In genomic region chr16:71894921-71895678, GRCh38 we compare ENCODE assay signal across 8 cellular contexts. TPM values are rescaled to one million over a fixed set of nuclear protein-coding genes. Genes with fewer than 3 reads are reported as not detected.
DNase-seq lines count a peak whose midpoint lies in the region; ATAC-seq and TF ChIP-seq lines count a peak whose summit lies in the region.

IST1 (plus strand) TSS chr16:71895531; CDS start chr16:71915641, 20,110 bp downstream.

- no peak for TF ChIP-seq CTCF in SU-DHL-6 (IDR thresholded peaks at IDR 0.05; ENCODE audit: insufficient read depth, low read length, poor library complexity, severe bottlenecking)
- TF ChIP-seq CTCF in parathyroid adenoma (IDR thresholded peaks at IDR 0.05), result peak; percentile 11
- peak in 2 of 5 experiments; percentile 27 to 30 for TF ChIP-seq CTCF in tibial nerve (IDR thresholded peaks at IDR 0.05)

- TF ChIP-seq POLR2A in GM10847 (IDR thresholded peaks at IDR 0.05; ENCODE audit: extremely low read depth, insufficient read length), result peak; percentile 70
- TF ChIP-seq POLR2A in tibial nerve (IDR thresholded peaks at IDR 0.05), result peak; percentile 82 to 94

- H3K4me1 ChIP-seq in parathyroid adenoma (no peaks in the 10 kb centered on the region), tibial nerve (peaks cover 0 to 42% (median 20%) of the 10 kb centered on the region in 4 donors)

- DNase-seq in NCI-H1105 (lab: John Stamatoyannopoulos, UW) (peak; percentile 89), Right ventricle myocardium inferior (ENCODE audit: missing footprints) (peak; percentile 99), tibial nerve (ENCODE audit: low spot score in 2 of 2) (peak; percentile 96)
- DNase-seq in activated naive CD8-positive, alpha-beta T cell treated with anti-CD3 and anti-CD28 coated beads, Interleukin-2, amount 50 U/mL, for 16 hours (ENCODE audit: low read depth, low spot score), result peak; percentile 96

- peak; percentile 83 to 98 for TF ChIP-seq EP300 in tibial nerve (IDR thresholded peaks at IDR 0.05)

- peaks cover 19% of the 10 kb centered on the region; the same call in 1 of the 2 replicates for H4K20me1 ChIP-seq in SU-DHL-6 (ENCODE audit: low read depth, low read length)

- peak within 1 kb of the TSS; percentile 100 for H3K4me2 ChIP-seq in SU-DHL-6 (ENCODE audit: low read depth, low read length, poor library complexity, severe bottlenecking)
- H3K4me2 ChIP-seq in parathyroid adenoma (ENCODE audit: low read length), result peak within 1 kb of the TSS; percentile 97

- peak within 1 kb of the TSS; percentile 83 for H2AFZ ChIP-seq in SU-DHL-6 (ENCODE audit: low read depth, low read length, severe bottlenecking)
- H2AFZ ChIP-seq in parathyroid adenoma, result peak within 1 kb of the TSS; percentile 88

- ATAC-seq in HG02623 (IDR thresholded peaks at IDR 0.05; ENCODE audit: unreplicated experiment) (peak; percentile 75), Right ventricle myocardium inferior (peak; percentile 98)

- H3K9me3 ChIP-seq in SU-DHL-6 (ENCODE audit: insufficient read depth, low read length) (no peaks in the 10 kb centered on the region), parathyroid adenoma (ENCODE audit: control insufficient read depth, low read length) (no peaks in the 10 kb centered on the region), tibial nerve (no peaks in the 10 kb centered on the region)

- H3K79me2 ChIP-seq in SU-DHL-6 (ENCODE audit: insufficient read depth, low read length), result peaks cover 48% of the 10 kb centered on the region
- H3K79me2 ChIP-seq in parathyroid adenoma, result peaks cover 39% of the 10 kb centered on the region

- H3K27me3 ChIP-seq in SU-DHL-6 (ENCODE audit: low read length) (no peaks in the 10 kb centered on the region), parathyroid adenoma (ENCODE audit: control insufficient read depth, insufficient read depth, low read length) (no peaks in the 10 kb centered on the region), tibial nerve (no peaks in the 10 kb centered on the region)

- intact Hi-C loops in Right ventricle myocardium inferior (cut with DNase I), result loop anchor here (1.0 to 5.0 kb wide), 2 partner anchors 87 to 112 kb away; partner anchors contain the start of genes AP1G1 and DHODH

- H3K36me3 ChIP-seq in SU-DHL-6 (ENCODE audit: low read length) (0 out of 2 replicates have a peak, but pooled peaks cover 2% of the 10 kb centered on the region), parathyroid adenoma (ENCODE audit: control insufficient read depth, insufficient read depth, low read length) (no peaks in the 10 kb centered on the region), tibial nerve (no peaks in the 10 kb centered on the region)

- H3F3A ChIP-seq in SU-DHL-6 (ENCODE audit: insufficient read depth), result peaks cover 26% of the 10 kb centered on the region

- H3K9ac ChIP-seq in SU-DHL-6 (ENCODE audit: low read length) (peak within 1 kb of the TSS; percentile 91), parathyroid adenoma (peak within 1 kb of the TSS; percentile 98)

- no peaks in the 10 kb centered on the region for H3K9me2 ChIP-seq in SU-DHL-6 (replicated peaks; ENCODE audit: insufficient read depth, low read length)

- H3K4me3 ChIP-seq in SU-DHL-6 (ENCODE audit: insufficient read depth, low read length, poor library complexity, severe bottlenecking), result peak within 1 kb of the TSS; percentile 68
- H3K4me3 ChIP-seq in parathyroid adenoma (ENCODE audit: low read depth, low read length), result peak within 1 kb of the TSS; percentile 99
- H3K4me3 ChIP-seq in tibial nerve, result peak within 1 kb of the TSS; percentile 77 to 94 (median 92)

- H3K27ac ChIP-seq in SU-DHL-6 (ENCODE audit: low read depth, low read length), result peak within 1 kb of the TSS; percentile 69
- H3K27ac ChIP-seq in parathyroid adenoma, result peak within 1 kb of the TSS; percentile 96
- peak within 1 kb of the TSS; percentile 95 to 100 (median 99) for H3K27ac ChIP-seq in tibial nerve

- 0 to 1% methylated on average over 45 to 60 of the region's 67 CpGs for WGBS in tibial nerve, 2 donors

RNA-seq across cellular contexts. Expression of gene IST1, which starts in this region (rescaled TPM):
- total RNA-seq in Right ventricle myocardium inferior (114 TPM), tibial nerve (100 to 1,000 TPM; 169 to 244 (median 204) TPM)

Comparison
In these comparisons a context has a peak if more than half of its experiments do, and no peak if none do; other contexts are left out.
1. Peak in every context shown above with its lines: DNase-seq, ATAC-seq, H3K4me3 ChIP-seq and H3K27ac ChIP-seq.